Comparison of ENCODE assay signal across 18 cellular contexts in the genomic region with DNA sequence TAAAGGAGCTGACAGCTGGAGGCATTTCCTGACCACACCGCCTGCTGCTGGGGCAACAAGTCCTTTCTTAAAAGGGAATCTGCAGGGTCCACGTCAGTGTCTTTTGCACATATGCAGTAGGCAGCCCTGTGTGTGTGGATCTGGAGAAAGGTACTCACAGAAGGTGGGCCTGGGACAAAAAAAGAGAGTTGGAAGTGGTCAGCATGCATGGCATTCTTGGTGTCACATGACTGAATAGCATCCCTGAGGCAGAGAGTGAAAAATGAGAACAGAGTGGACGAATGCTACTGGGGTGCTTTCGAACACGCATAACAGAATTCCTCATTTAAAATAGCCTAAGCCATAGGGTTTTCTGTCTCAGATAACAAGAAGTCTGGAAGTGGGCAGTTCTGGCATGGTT.
"Had no signal": no experiment of that assay in that cellular context is flagged by ENCODE, and none has a peak within 500 bp of the region (broad histone marks: within the 10 kb centered on the region; RNA-seq: fewer than 3 reads in every experiment).

No MANE protein-coding gene starts in this region.

- H3K4me3 Mint-ChIP-seq: memory B cell; natural killer cell treated with Interleukin-12 subunit alpha and Interleukin-12 subunit beta and Interleukin-15 and Interleukin-18, amount 100 ng/mL, for 72 hours; stimulated activated memory B cell treated with anti-CD40 and anti-IgM and Interleukin-4, amounts not matched to agents 10 μg/mL and 1 μg/mL and 100 μg/mL, for 72 hours; stimulated activated naive CD8-positive, alpha-beta T cell treated with anti-CD3 and anti-CD28 coated beads, Interleukin-15, Interleukin-2, amounts not matched to agents 100 ng/mL and 50 ng/mL, for 24 hours had no signal

- H3K36me3 ChIP-seq: heart left ventricle, left ventricle myocardium inferior, lower lobe of right lung, neutrophil, tibial artery, upper lobe of right lung, vagina had no signal

- H3K36me3 Mint-ChIP-seq: natural killer cell treated with Interleukin-12 subunit alpha and Interleukin-12 subunit beta and Interleukin-15 and Interleukin-18, amount 100 ng/mL, for 72 hours had no signal

- DNase-seq: effector memory CD4-positive, alpha-beta T cell; heart left ventricle; hippocampal formation; left ventricle myocardium inferior; lower lobe of right lung; midbrain; right cardiac atrium; stimulated activated CD4-positive, alpha-beta T cell treated with anti-CD3 and anti-CD28 coated beads, Interleukin-4, amount 100 ng/mL, for 1 hour; stimulated activated CD8-positive, alpha-beta memory T cell treated with anti-CD3 and anti-CD28 coated beads, Interleukin-4, amount 100 ng/mL, for 48 hours; tibial artery; upper lobe of right lung had no signal

- H3K27ac Mint-ChIP-seq: memory B cell; natural killer cell treated with Interleukin-12 subunit alpha and Interleukin-12 subunit beta and Interleukin-15 and Interleukin-18, amount 100 ng/mL, for 72 hours; stimulated activated memory B cell treated with anti-CD40 and anti-IgM and Interleukin-4, amounts not matched to agents 10 μg/mL and 1 μg/mL and 100 μg/mL, for 72 hours; stimulated activated naive CD8-positive, alpha-beta T cell treated with anti-CD3 and anti-CD28 coated beads, Interleukin-15, Interleukin-2, amounts not matched to agents 100 ng/mL and 50 ng/mL, for 24 hours had no signal

- H3K9me3 Mint-ChIP-seq: natural killer cell treated with Interleukin-12 subunit alpha and Interleukin-12 subunit beta and Interleukin-15 and Interleukin-18, amount 100 ng/mL, for 72 hours; stimulated activated naive CD8-positive, alpha-beta T cell treated with anti-CD3 and anti-CD28 coated beads, Interleukin-15, Interleukin-2, amounts not matched to agents 100 ng/mL and 50 ng/mL, for 24 hours had no signal

- H3K9me3 ChIP-seq: heart left ventricle, left ventricle myocardium inferior, lower lobe of right lung, neutrophil, tibial artery, upper lobe of right lung, vagina had no signal

- H3K4me1 ChIP-seq: heart left ventricle, left ventricle myocardium inferior, lower lobe of right lung, tibial artery, upper lobe of right lung, vagina had no signal

- H3K27ac ChIP-seq: heart left ventricle, left ventricle myocardium inferior, lower lobe of right lung, neutrophil, tibial artery, upper lobe of right lung, vagina had no signal

- H3K4me3 ChIP-seq: heart left ventricle, left ventricle myocardium inferior, lower lobe of right lung, tibial artery, upper lobe of right lung, vagina had no signal

- ATAC-seq: esophagus mucosa; heart left ventricle; lower lobe of right lung; natural killer cell treated with Interleukin-12 subunit alpha and Interleukin-12 subunit beta and Interleukin-15 and Interleukin-18, amount 100 ng/mL, for 72 hours; right cardiac atrium; stimulated activated memory B cell treated with anti-CD40 and anti-IgM and Interleukin-4, amounts not matched to agents 10 μg/mL and 1 μg/mL and 100 μg/mL, for 72 hours; upper lobe of right lung had no signal

- H3K4me1 Mint-ChIP-seq: memory B cell had no signal

- H3K27me3 ChIP-seq: heart left ventricle, neutrophil, tibial artery, upper lobe of right lung, vagina had no signal
